In genomic region chr1:87333692-87334347, GRCh38 we compare ENCODE assay signal across 8 cellular contexts. TPM values are rescaled to one million over a fixed set of nuclear protein-coding genes. Genes with fewer than 3 reads are reported as not detected.
DNase-seq lines count a peak whose midpoint lies in the region; ATAC-seq and TF ChIP-seq lines count a peak whose summit lies in the region.

No MANE protein-coding gene starts in this region.

- H3K9ac ChIP-seq in GM23248 (peak overlapping the region; percentile 98), subcutaneous abdominal adipose tissue (ENCODE audit: low read length in 5 of 5) (peak overlapping the region in 2 of 5 donors; percentile 20 to 70)

- DNase-seq in AG04449 (ENCODE audit: low read depth, low spot score) = no peak
- peak; percentile 61 for DNase-seq in GM23248
- peak; percentile 17 for DNase-seq in globus pallidus (ENCODE audit: low spot score)
- no peak for DNase-seq in cortex of kidney (lab: John Stamatoyannopoulos, UW)

- TF ChIP-seq CTCF in AG04449 (IDR thresholded peaks at IDR 0.05; ENCODE audit: insufficient read depth, low read length, missing control alignments) (no peak), WI38 (IDR thresholded peaks at IDR 0.05; ENCODE audit: low read depth, low read length) (no peak)

- H3F3A ChIP-seq in GM23248 (ENCODE audit: insufficient read depth) = peaks cover 35% of the 10 kb centered on the region

- ATAC-seq in GM21717 (IDR thresholded peaks at IDR 0.05; ENCODE audit: unreplicated experiment) = no peak
- ATAC-seq in GM18502 (IDR thresholded peaks at IDR 0.05; ENCODE audit: poor library complexity, unreplicated experiment) = no peak

- H4K20me1 ChIP-seq in GM23248 (ENCODE audit: insufficient read depth) = no peaks in the 10 kb centered on the region; the same call in 1 of the 2 replicates

- no peaks in the 10 kb centered on the region for H3K9me3 ChIP-seq in GM23248 (ENCODE audit: low read depth)
- no peaks in the 10 kb centered on the region for H3K9me3 ChIP-seq in subcutaneous abdominal adipose tissue (ENCODE audit: control insufficient read depth in 5 of 5, low read length in 5 of 5)

- WGBS in GM23248 (ENCODE audit: low coverage in 1 of 2, low lambda C conversion rate in 2 of 2, missing lambda C conversion rate in 2 of 2), 2 experiments = 37 to 38% methylated on average over 10 of the region's 10 CpGs

- H3K4me1 ChIP-seq in GM23248 (ENCODE audit: insufficient read depth) = peaks cover 55% of the 10 kb centered on the region
- H3K4me1 ChIP-seq in subcutaneous abdominal adipose tissue (ENCODE audit: control insufficient read depth in 5 of 5, insufficient read depth in 5 of 5, low read length in 5 of 5) = peaks cover 10 to 72% (median 66%) of the 10 kb centered on the region in 5 donors

- no peaks in the 10 kb centered on the region for H3K27me3 ChIP-seq in GM23248 (replicated peaks; ENCODE audit: insufficient read depth)
- H3K27me3 ChIP-seq in subcutaneous abdominal adipose tissue (ENCODE audit: control insufficient read depth in 5 of 5, insufficient read depth in 4 of 5, low read length in 5 of 5) = no peaks in the 10 kb centered on the region

- peaks cover 91% of the 10 kb centered on the region for H3K79me2 ChIP-seq in GM23248 (ENCODE audit: insufficient read depth)

- 0 out of 2 replicates have a peak, but pooled peaks cover 7% of the 10 kb centered on the region for H3K36me3 ChIP-seq in GM23248 (ENCODE audit: low read depth)
- peaks cover 0 to 8% (median 3%) of the 10 kb centered on the region in 5 donors for H3K36me3 ChIP-seq in subcutaneous abdominal adipose tissue (ENCODE audit: control insufficient read depth in 5 of 5, insufficient read depth in 5 of 5, low read length in 5 of 5)

- CTCF ChIA-PET in AG04449 (lab: Yijun Ruan, JAX) = interaction anchor here (0.5 to 3.2 kb wide), 7 partner anchors 8 to 619 kb away, joined by 3 to 21 read pairs (median 4); no protein-coding TSS in a partner anchor

- H3K4me2 ChIP-seq in GM23248 (ENCODE audit: unreplicated experiment) = peak overlapping the region; percentile 99

- in situ Hi-C loops in GM23248 (cut with MboI) = loop anchor here (25.0 kb wide), 2 partner anchors 628 to 728 kb away; no protein-coding TSS in a partner anchor

- H2AFZ ChIP-seq in GM23248 = peak overlapping the region; percentile 66; the same call in 1 of the 2 replicates

- H3K9me2 ChIP-seq in GM23248 (ENCODE audit: insufficient read depth) = no peaks in the 10 kb centered on the region

- H3K27ac ChIP-seq in GM23248 (peak overlapping the region; percentile 50), subcutaneous abdominal adipose tissue (ENCODE audit: low read depth, low read length) (peak overlapping the region; percentile 73)

- H3K4me3 ChIP-seq in AG04449 (ENCODE audit: low read depth, low read length) = peak overlapping the region; percentile 71
- peak overlapping the region; percentile 94 for H3K4me3 ChIP-seq in GM23248
- peak overlapping the region; percentile 88 for H3K4me3 ChIP-seq in WI38 (ENCODE audit: low read depth, low read length)
- H3K4me3 ChIP-seq in subcutaneous abdominal adipose tissue (ENCODE audit: low read depth in 1 of 5, low read length in 5 of 5) = peak overlapping the region; percentile 68 to 79 (median 71)

- POLR2A ChIA-PET in AG04449 (lab: Yijun Ruan, JAX) = interaction anchor here (0.6 to 2.0 kb wide), 4 partner anchors 608 to 906 kb away, joined by 3 to 7 read pairs (median 4); no protein-coding TSS in a partner anchor

RNA-seq across cellular contexts. Expression of gene LMO4, which starts 5.1 kb away (rescaled TPM):
- total RNA-seq in GM23248 (2014; rRNA removed; shearing (Covaris generic)) = 93.2 and 103 TPM in 2 replicates
- polyA plus RNA-seq in GM23248 (2016; fragmentation: Nextera tagmentation; extraction: Ambion mirVana) = 22.6 and 23.8 TPM in 2 replicates

Comparison
In these comparisons a context has a peak if more than half of its experiments do, and no peak if none do; other contexts are left out.
1. DNase-seq: peak in GM23248 (single experiment) and globus pallidus (single experiment); none in AG04449 (single experiment) and cortex of kidney (single experiment).
2. Peak in every context shown above with its lines, with median percentiles within 50 percentile points of each other: H3K4me3 ChIP-seq.